ENCODE assay signal across 12 cellular contexts in the genomic region with DNA sequence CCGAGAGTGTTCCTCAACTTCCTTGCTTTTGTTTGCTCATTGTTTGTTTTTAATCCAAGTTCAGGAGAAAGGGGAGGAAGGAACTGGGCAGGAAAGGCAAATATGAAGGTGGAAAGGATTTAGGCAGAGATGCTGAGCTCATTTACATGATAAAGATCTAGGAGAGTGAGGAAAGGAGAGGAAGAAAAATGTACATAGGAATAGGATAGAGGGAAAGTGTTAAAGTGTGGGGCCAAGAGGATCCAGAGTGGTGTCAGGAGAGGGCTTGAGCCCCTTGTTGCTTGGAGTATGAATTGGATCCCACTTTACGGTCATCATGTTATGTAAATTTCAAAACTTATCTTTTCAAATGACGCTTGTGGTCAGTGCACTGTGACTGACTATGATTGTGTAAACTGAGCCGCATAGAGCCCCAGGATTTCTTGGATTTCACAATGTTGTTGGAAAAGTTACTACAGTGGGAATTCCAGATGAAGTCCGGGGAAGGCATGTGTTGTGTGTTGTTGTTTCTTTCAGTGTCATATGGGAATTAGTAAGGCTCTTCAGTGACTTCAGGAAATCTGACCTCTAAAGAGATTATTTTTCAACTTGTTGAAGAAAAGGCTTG. TPM values are rescaled to one million over a fixed set of nuclear protein-coding genes. Genes with fewer than 3 reads are reported as not detected.
DNase-seq lines count a peak whose midpoint lies in the region; ATAC-seq and TF ChIP-seq lines count a peak whose summit lies in the region.
"Had no signal": no experiment of that assay in that cellular context is flagged by ENCODE, and none has a peak within 500 bp of the region (broad histone marks: within the 10 kb centered on the region; RNA-seq: fewer than 3 reads in every experiment).

No MANE protein-coding gene starts in this region.

- TF ChIP-seq POLR2A in right lobe of liver (IDR thresholded peaks at IDR 0.05), result no peak

- H3K4me3 ChIP-seq in right lobe of liver (no peak overlapping the region), aorta (ENCODE audit: low read length in 2 of 2) (no peak overlapping the region)

- H3K36me3 ChIP-seq in right lobe of liver, result no peaks in the 10 kb centered on the region
- no peaks in the 10 kb centered on the region for H3K36me3 ChIP-seq in aorta (ENCODE audit: control insufficient read depth in 1 of 2, insufficient read depth in 2 of 2, low read length in 1 of 2)

- WGBS in right lobe of liver (ENCODE audit: insufficient coverage, low coverage, low lambda C conversion rate, missing lambda C conversion rate), result 30% methylated on average over 5 of the region's 5 CpGs
- 80% methylated on average over 5 of the region's 5 CpGs for WGBS in aorta, 2 donors

- TF ChIP-seq CTCF in right lobe of liver (IDR thresholded peaks at IDR 0.05), result no peak

- H3K27me3 ChIP-seq in right lobe of liver (no peaks in the 10 kb centered on the region), aorta (ENCODE audit: control insufficient read depth in 1 of 2, insufficient read depth in 2 of 2, low read length in 1 of 2) (no peaks in the 10 kb centered on the region)

- DNase-seq in NCI-H2107 treated with DMSO at 0.1 percent for 48 hours (lab: John Stamatoyannopoulos, UW; ENCODE audit: unreplicated experiment) (peak; percentile 16), NCI-H2107 (lab: John Stamatoyannopoulos, UW) (no peak), caudate nucleus (lab: John Stamatoyannopoulos, UW) (no peak), right lobe of liver (no peak), aorta (no peak)
- no peak for DNase-seq in stimulated activated CD8-positive, alpha-beta memory T cell treated with anti-CD3 and anti-CD28 coated beads, Interleukin-4, amount 100 ng/mL, for 48 hours
- DNase-seq: 8988T, activated gamma-delta T cell, natural killer cell had no signal

- H3K4me1 ChIP-seq in right lobe of liver (peaks cover 0 to 23% (median 11%) of the 10 kb centered on the region in 4 donors), aorta (ENCODE audit: control insufficient read depth in 1 of 2, insufficient read depth in 2 of 2, low read length in 2 of 2) (no peaks in the 10 kb centered on the region)

- H3K27ac ChIP-seq in caudate nucleus (ENCODE audit: low read depth, low read length), result peak overlapping the region; percentile 13
- peak overlapping the region in 2 of 3 donors; percentile 30 to 69 for H3K27ac ChIP-seq in right lobe of liver
- no peak overlapping the region for H3K27ac ChIP-seq in aorta (ENCODE audit: low read depth in 1 of 2, low read length in 2 of 2)

- intact Hi-C loops in right lobe of liver (cut with DNase I) (no loop called here), aorta (cut with DNase I) (no loop called here)

- H3K9me3 ChIP-seq in right lobe of liver, result no peaks in the 10 kb centered on the region
- H3K9me3 ChIP-seq in aorta (ENCODE audit: control insufficient read depth, low read length), result no peaks in the 10 kb centered on the region

- peak; percentile 47 to 73 (median 58) for ATAC-seq in right lobe of liver
- peak; percentile 73 for ATAC-seq in aorta (ENCODE audit: low FRiP score)
- no peak for ATAC-seq in HG03457 (IDR thresholded peaks at IDR 0.05; ENCODE audit: unreplicated experiment)
- ATAC-seq in GM19397 (IDR thresholded peaks at IDR 0.05; ENCODE audit: unreplicated experiment), result no peak
- ATAC-seq: natural killer cell had no signal

RNA-seq across cellular contexts. Expression of gene PLD1, which starts 15.0 kb away (rescaled TPM):
- total RNA-seq in right lobe of liver (10 to 100 TPM; 13.3 to 29.9 (median 18.5) TPM), aorta (10 to 100 TPM; 23.1 to 41.3 TPM)
- polyA plus RNA-seq in aorta, result 10 to 100 TPM; 19.1 to 28.2 TPM

RNA-seq across cellular contexts. Expression of gene TMEM212, which starts 17.8 kb away (rescaled TPM):
- total RNA-seq in right lobe of liver, result not detected
- total RNA-seq in aorta, result not detected
- polyA plus RNA-seq in aorta, result not detected
- total RNA-seq: natural killer cell, WTC11 had no signal

Comparison
In these comparisons a context has a peak if more than half of its experiments do, and no peak if none do; other contexts are left out.
1. H3K27ac ChIP-seq: peak in caudate nucleus (single experiment) and right lobe of liver (2 of 3); none in aorta (0 of 2).
2. ATAC-seq: peak in right lobe of liver (4 of 4) and aorta (single experiment); none in HG03457 (single experiment) and GM19397 (single experiment).